31 cellular contexts compared by ENCODE assay signal in the genomic region with DNA sequence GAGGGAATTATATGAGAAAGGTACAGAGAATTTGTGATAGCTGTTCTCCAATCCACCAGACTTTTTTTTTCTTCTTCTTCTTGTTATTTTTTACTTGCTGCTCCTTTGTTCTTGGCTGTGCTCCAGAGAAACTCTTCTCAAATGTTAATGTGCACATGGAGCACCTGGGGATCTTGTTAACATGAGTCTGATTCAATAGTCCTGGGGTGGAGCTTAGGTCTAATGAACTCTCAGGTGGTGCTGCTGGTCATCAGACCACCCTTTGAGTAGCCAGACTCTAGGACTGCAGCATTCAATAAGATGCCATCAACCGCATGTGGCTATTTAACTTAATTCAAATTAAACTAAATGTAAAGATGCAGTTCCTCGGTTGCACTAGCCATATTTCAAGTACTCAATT. TPM values are rescaled to one million over a fixed set of nuclear protein-coding genes. Genes with fewer than 3 reads are reported as not detected.
A peak's percentile ranks its signal among the peaks of the same experiment; 100 is the strongest.
DNase-seq lines count a peak whose midpoint lies in the region; FAIRE-seq and TF ChIP-seq lines count a peak whose summit lies in the region.
"Had no signal": no experiment of that assay in that cellular context is flagged by ENCODE, and none has a peak within 500 bp of the region (broad histone marks: within the 10 kb centered on the region; RNA-seq: fewer than 3 reads in every experiment).

No MANE protein-coding gene starts in this region.

- H4K20me1 ChIP-seq in H1 (replicated peaks in 1 of 2; ENCODE audit: control insufficient read depth in 1 of 2, insufficient read depth in 2 of 2, low read length in 2 of 2), result no peaks in the 10 kb centered on the region

- FAIRE-seq in H1 (lab: Jason Lieb, UNC), result no peak
- FAIRE-seq: small intestine had no signal

- H3K23ac ChIP-seq in H1 (ENCODE audit: insufficient read length), result no peak overlapping the region

- H2BK20ac ChIP-seq in H1 (ENCODE audit: low read length), result no peak overlapping the region

- no peak overlapping the region for H2BK12ac ChIP-seq in H1 (ENCODE audit: low read depth, low read length)

- H3K27me3 ChIP-seq in H1 (replicated peaks in 1 of 4; ENCODE audit: control insufficient read depth in 3 of 4, extremely low read depth in 1 of 4, insufficient read depth in 3 of 4, low read length in 3 of 4) (peaks cover 0 to 2% (median under 1%) of the 10 kb centered on the region in 4 experiments; a peak in 2 of 7 replicates), ovary (no peaks in the 10 kb centered on the region)

- no peak for TF ChIP-seq RAD21 in H1 (IDR thresholded peaks at IDR 0.05 in 1 of 2, conservative IDR thresholded peaks at IDR 0.05 in 1 of 2; ENCODE audit: low read depth in 2 of 2, low read length in 2 of 2)

- TF ChIP-seq EP300 in H1 (IDR thresholded peaks at IDR 0.05; ENCODE audit: borderline replicate concordance in 1 of 2, low read depth in 2 of 2, low read length in 2 of 2) (no peak), ovary (IDR thresholded peaks at IDR 0.05) (no peak)

- H2BK120ac ChIP-seq in H1 (replicated peaks; ENCODE audit: low read depth, low read length), result no peak overlapping the region

- H3K79me1 ChIP-seq in H1 (ENCODE audit: low read depth, low read length), result no peaks in the 10 kb centered on the region

- H2BK15ac ChIP-seq in H1 (ENCODE audit: low read length), result no peak overlapping the region

- no peak overlapping the region for H3K14ac ChIP-seq in H1 (ENCODE audit: insufficient read length)

- no peak overlapping the region for H3K27ac ChIP-seq in H1 (ENCODE audit: low read depth, low read length)
- no peak overlapping the region for H3K27ac ChIP-seq in ovary
- H3K27ac ChIP-seq: coronary artery, foreskin keratinocyte, heart right ventricle, left lung had no signal

- H3K23me2 ChIP-seq in H1 (ENCODE audit: low read depth, low read length), result no peaks in the 10 kb centered on the region

- DNase-seq in NCI-H1092 treated with DMSO at 0.1 percent for 48 hours (lab: John Stamatoyannopoulos, UW), result peak; percentile 40
- no peak for DNase-seq in NCI-H1092 (lab: John Stamatoyannopoulos, UW)
- peak; percentile 69 for DNase-seq in NCI-H1417 treated with DMSO at 0.1 percent for 48 hours (lab: John Stamatoyannopoulos, UW)
- peak; percentile 41 for DNase-seq in NCI-H345 treated with DMSO at 0.1 percent for 48 hours (lab: John Stamatoyannopoulos, UW; ENCODE audit: unreplicated experiment)
- DNase-seq in H1 (ENCODE audit: low read depth in 1 of 2, low spot score in 2 of 2), result no peak
- no peak for DNase-seq in activated CD4-positive, CD25-positive, alpha-beta regulatory T cell (lab: John Stamatoyannopoulos, UW)
- DNase-seq in ovary, result no peak
- no peak for DNase-seq in kidney glomerular epithelial cell (lab: John Stamatoyannopoulos, UW)
- DNase-seq: 8988T; activated CD4-positive, alpha-beta T cell treated with anti-CD3 and anti-CD28 coated beads for 36 hours; activated naive CD4-positive, alpha-beta T cell treated with anti-CD3 and anti-CD28 coated beads, Interleukin-2, amount 50 U/mL, for 16 hours; activated T-cell treated with anti-CD3 and anti-CD28 coated beads, Interleukin-2, amount 50 U/mL, for 72 hours; CD4-positive, alpha-beta T cell; DMS53; foreskin keratinocyte; GF-D8; heart right ventricle; immature natural killer cell; left lung; naive B cell; NCI-H2227 treated with DMSO at 0.1 percent for 48 hours; occipital lobe; SIG-M5; small intestine; stimulated activated CD4-positive, alpha-beta T cell treated with anti-CD3 and anti-CD28 coated beads, Interleukin-1b, Interleukin-23, amount 100 ng/mL, for 48 hours; substantia nigra; T-cell had no signal

- intact Hi-C loops in ovary (cut with DNase I), result no loop called here

- H3K18ac ChIP-seq in H1 (ENCODE audit: extremely low read depth, low read length), result no peak overlapping the region

- WGBS in H1 (ENCODE audit: extremely low coverage in 1 of 2, insufficient coverage in 1 of 2, insufficient read length in 1 of 2, insufficient replicate concordance in 2 of 2, low coverage in 1 of 2, low lambda C conversion rate in 2 of 2, missing lambda C conversion rate in 1 of 2), 2 experiments, result 32% methylated on average over 2 of the region's 2 CpGs; no CpG with 5 or more reads in 1 of the 2 experiments
- WGBS in ovary, 3 donors, result 65 to 82% (median 66%) methylated on average over 2 of the region's 2 CpGs

- no peak overlapping the region for H4K91ac ChIP-seq in H1 (replicated peaks; ENCODE audit: insufficient read length, low read length)

- H3K4me3 ChIP-seq in H1 (ENCODE audit: extremely low read depth in 1 of 4, insufficient read depth in 2 of 4, low read depth in 3 of 4, low read length in 4 of 4) (no peak overlapping the region), ovary (no peak overlapping the region)
- H3K4me3 ChIP-seq: coronary artery, heart right ventricle, left lung had no signal

- H3K79me2 ChIP-seq in H1 (ENCODE audit: control insufficient read depth in 1 of 2, insufficient read depth in 2 of 2, low read length in 2 of 2), result no peaks in the 10 kb centered on the region

- POLR2A ChIA-PET in H1 (lab: Charles Lee; ENCODE audit: partially characterized antibody), result interaction anchor here (0.6 to 1.5 kb wide), 4 partner anchors 18 to 513 kb away, joined by 3 to 5 read pairs (median 4); no protein-coding TSS in a partner anchor

- no peak overlapping the region for H3K56ac ChIP-seq in H1 (replicated peaks; ENCODE audit: insufficient read length, low read depth, low read length)

- no peak overlapping the region for H2AFZ ChIP-seq in H1 (ENCODE audit: low read length)

- H2BK5ac ChIP-seq in H1 (ENCODE audit: low read depth, low read length), result no peak overlapping the region

- peak overlapping the region; percentile 16 to 34; a peak in 1 of 4 replicates for H3K4me2 ChIP-seq in H1 (ENCODE audit: insufficient read depth in 1 of 2, low read depth in 2 of 2, low read length in 2 of 2)

- no peaks in the 10 kb centered on the region for H3K9me3 ChIP-seq in H1 (ENCODE audit: insufficient read depth in 2 of 2, low read depth in 1 of 2, low read length in 1 of 2)
- H3K9me3 ChIP-seq in ovary, result no peaks in the 10 kb centered on the region
- H3K9me3 ChIP-seq: heart right ventricle, left lung had no signal

- no peak for TF ChIP-seq CTCF in H1 (IDR thresholded peaks at IDR 0.05; ENCODE audit: control extremely low read depth in 1 of 3, insufficient read depth in 1 of 3, low read depth in 1 of 3, low read length in 3 of 3)
- TF ChIP-seq CTCF in ovary (IDR thresholded peaks at IDR 0.05), result no peak

- no peak overlapping the region for H2AK5ac ChIP-seq in H1 (ENCODE audit: low read depth, low read length)

- no peak overlapping the region for H3K4ac ChIP-seq in H1 (replicated peaks; ENCODE audit: insufficient read length, low read depth, low read length)

- H3K9ac ChIP-seq in H1 (replicated peaks in 1 of 4; ENCODE audit: extremely low read depth in 1 of 4, low read depth in 3 of 4, low read length in 3 of 4), result no peak overlapping the region

- no peak overlapping the region for H4K5ac ChIP-seq in H1 (ENCODE audit: insufficient read length, low read depth, low read length)

- H3K36me3 ChIP-seq in H1 (ENCODE audit: control insufficient read depth in 2 of 4, insufficient read depth in 4 of 4, low read length in 3 of 4), result no peaks in the 10 kb centered on the region
- no peaks in the 10 kb centered on the region for H3K36me3 ChIP-seq in ovary
- H3K36me3 ChIP-seq: heart right ventricle, left lung had no signal

- H4K8ac ChIP-seq in H1 (ENCODE audit: extremely low read depth, insufficient read depth, low read length), result no peak overlapping the region

- TF ChIP-seq POLR2A in H1 (IDR thresholded peaks at IDR 0.05; ENCODE audit: control extremely low read depth in 1 of 2, low read depth in 2 of 2, low read length in 2 of 2) (no peak), ovary (IDR thresholded peaks at IDR 0.05) (no peak)

- H3K4me1 ChIP-seq in H1 (replicated peaks in 1 of 4; ENCODE audit: control insufficient read depth in 3 of 4, insufficient read depth in 4 of 4, low read length in 3 of 4) (peaks cover 0 to 21% (median 15%) of the 10 kb centered on the region in 4 experiments), ovary (ENCODE audit: insufficient read depth) (no peaks in the 10 kb centered on the region)
- H3K4me1 ChIP-seq: foreskin keratinocyte, heart right ventricle, left lung had no signal

- CTCF ChIA-PET in H1 (lab: Charles Lee; ENCODE audit: partially characterized antibody), result interaction anchor here (0.7 to 8.1 kb wide), 8 partner anchors 10 to 79 kb away, joined by 3 to 69 read pairs (median 4); no protein-coding TSS in a partner anchor

TF ChIP-seq in H1, 55 proteins besides CTCF, POLR2A, EP300 and RAD21 (continues in another document):
- TF ChIP-seq RFX5 (IDR thresholded peaks at IDR 0.05; ENCODE audit: borderline replicate concordance, low read depth, low read length), result no peak
- TF ChIP-seq TEAD4 (IDR thresholded peaks at IDR 0.05; ENCODE audit: low read depth, low read length), result no peak
- no peak for TF ChIP-seq POLR2AphosphoS5 (IDR thresholded peaks at IDR 0.05; ENCODE audit: low read depth, low read length)
- no peak for TF ChIP-seq SP1 (IDR thresholded peaks at IDR 0.05; ENCODE audit: low read depth, low read length)
- TF ChIP-seq RNF2 (IDR thresholded peaks at IDR 0.05; ENCODE audit: borderline replicate concordance, low read depth, low read length, missing control alignments, poor library complexity, severe bottlenecking), result no peak
- no peak for TF ChIP-seq SP2 (IDR thresholded peaks at IDR 0.05; ENCODE audit: low read length)

RNA-seq across cellular contexts. Expression of a gene that starts 47.5 kb away (rescaled TPM):
- total RNA-seq in H1 (2021; fragmentation: NEBNext Ultra II Directional; extraction: Animal tissue kit (Norgen Biotek cat#: 25700)), result 385 and 388 TPM in 2 replicates
- polyA plus RNA-seq in H1 (2011; rRNA removed), result 600 and 655 TPM in 2 replicates
- polyA plus RNA-seq in H1 (2011; cell fraction: cytosol; rRNA removed), result 622 TPM
- polyA plus RNA-seq in H1 (2011; cell fraction: nucleus; rRNA removed), result 325 TPM
- polyA plus RNA-seq in H1 (2012, experiment 1 of 2), result 523 to 649 TPM (median 571 TPM) in 4 replicates
- polyA plus RNA-seq in H1 (2012, experiment 2 of 2), result 653 TPM
- polyA plus RNA-seq in H1 (2013, experiment 1 of 2), result 321 TPM
- polyA plus RNA-seq in H1 (2013, experiment 2 of 2), result 337 TPM
- polyA minus RNA-seq in H1 (2011; rRNA and poly(A)+ RNA removed), result 149 and 152 TPM in 2 replicates
- 118 TPM for polyA minus RNA-seq in H1 (2011; cell fraction: cytosol; rRNA and poly(A)+ RNA removed)
- polyA minus RNA-seq in H1 (2011; cell fraction: nucleus; rRNA and poly(A)+ RNA removed), result 94.2 TPM
- total RNA-seq in ovary, result under 1 TPM in 1 of 7 donors, not detected in 6; 0.56 TPM
- polyA plus RNA-seq in ovary, result 1 to 10 TPM in 1 of 2 donors, under 1 TPM in 1; 0.40 to 2.7 TPM
- total RNA-seq: CD4-positive, alpha-beta T cell; esophagus mucosa; foreskin keratinocyte; heart right ventricle; left lung; MCF 10A; mesenteric fat pad had no signal
- polyA plus RNA-seq: foreskin keratinocyte, heart right ventricle, immature natural killer cell had no signal

RNA-seq across cellular contexts. Expression of a gene that starts 50.3 kb away (rescaled TPM):
- total RNA-seq in H1 (2021; fragmentation: NEBNext Ultra II Directional; extraction: Animal tissue kit (Norgen Biotek cat#: 25700)), result 99.7 and 103 TPM in 2 replicates
- polyA plus RNA-seq in H1 (2011; rRNA removed) (15.7 and 21.0 TPM in 2 replicates), ovary (10 to 100 TPM; 15.2 to 20.4 TPM)
- polyA plus RNA-seq in H1 (2011; cell fraction: cytosol; rRNA removed), result 26.8 TPM
- polyA plus RNA-seq in H1 (2011; cell fraction: nucleus; rRNA removed), result 20.1 TPM
- polyA plus RNA-seq in H1 (2012, experiment 1 of 2), result 20.9 to 62.3 TPM (median 38.7 TPM) in 4 replicates
- 2.2 TPM for polyA plus RNA-seq in H1 (2012, experiment 2 of 2)
- polyA plus RNA-seq in H1 (2013, experiment 1 of 2), result 30.1 TPM
- 27.0 TPM for polyA plus RNA-seq in H1 (2013, experiment 2 of 2)
- polyA minus RNA-seq in H1 (2011; rRNA and poly(A)+ RNA removed), result 75.4 and 91.3 TPM in 2 replicates
- polyA minus RNA-seq in H1 (2011; cell fraction: cytosol; rRNA and poly(A)+ RNA removed), result 48.4 TPM
- 57.5 TPM for polyA minus RNA-seq in H1 (2011; cell fraction: nucleus; rRNA and poly(A)+ RNA removed)
- total RNA-seq in ovary, result 10 to 100 TPM; 29.3 to 54.5 (median 51.7) TPM

Comparison
In these comparisons a context has a peak if more than half of its experiments do, and no peak if none do; other contexts are left out.
1. DNase-seq: peak in NCI-H1092 treated with DMSO at 0.1 percent for 48 hours (single experiment), NCI-H1417 treated with DMSO at 0.1 percent for 48 hours (single experiment) and NCI-H345 treated with DMSO at 0.1 percent for 48 hours (single experiment); none in NCI-H1092 (single experiment), H1 (0 of 2), activated CD4-positive, CD25-positive, alpha-beta regulatory T cell (0 of 4), ovary (0 of 5) and kidney glomerular epithelial cell (single experiment).
2. RNA of a gene that starts 47.5 kb away (total RNA-seq): 385 to 388 TPM in H1; 0.56 TPM in ovary; every median in the first group is over 100 times any median in the second.